In the genomic region with DNA sequence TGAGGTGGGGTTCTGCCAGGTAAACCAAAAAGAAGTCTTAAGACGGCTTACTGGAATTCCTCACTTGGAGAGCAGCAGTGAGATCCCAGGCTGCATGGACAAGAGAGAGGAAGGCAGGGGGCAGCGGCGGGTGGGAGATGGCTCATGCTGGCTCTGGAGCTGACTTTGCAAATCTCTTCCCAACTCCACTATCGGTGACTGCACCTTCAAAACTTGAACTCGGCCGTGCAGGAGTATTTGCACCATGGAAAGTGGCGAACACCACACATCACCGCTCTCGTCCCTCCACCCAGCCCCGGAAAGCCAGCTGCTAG, we compare ENCODE assay signal across 17 cellular contexts. TPM values are rescaled to one million over a fixed set of nuclear protein-coding genes. Genes with fewer than 3 reads are reported as not detected.
DNase-seq lines count a peak whose midpoint lies in the region; ATAC-seq and TF ChIP-seq lines count a peak whose summit lies in the region.
"Had no signal": no experiment of that assay in that cellular context is flagged by ENCODE, and none has a peak within 500 bp of the region (broad histone marks: within the 10 kb centered on the region; RNA-seq: fewer than 3 reads in every experiment).

No MANE protein-coding gene starts in this region.

- H3K9ac ChIP-seq in H9 (ENCODE audit: extremely low read depth, insufficient read length, low read length) = no peak overlapping the region
- H3K9ac ChIP-seq in endodermal cell (ENCODE audit: extremely low read depth, low read length, poor library complexity, severe bottlenecking) = no peak overlapping the region
- no peak overlapping the region for H3K9ac ChIP-seq in neural progenitor cell
- no peak overlapping the region for H3K9ac ChIP-seq in smooth muscle cell (ENCODE audit: low read depth)

- H3K27me3 Mint-ChIP-seq in GM23338 (ENCODE audit: insufficient read depth, low read depth, poor library complexity) (peaks cover 13% of the 10 kb centered on the region), H9 (ENCODE audit: low read depth) (peaks cover 2% of the 10 kb centered on the region; the same call in 1 of the 2 replicates), endodermal cell (ENCODE audit: insufficient read depth) (no peaks in the 10 kb centered on the region), neural progenitor cell (ENCODE audit: insufficient read depth, low read depth) (peaks cover 8% of the 10 kb centered on the region)

- no peak overlapping the region for H4K8ac ChIP-seq in H9 (replicated peaks; ENCODE audit: insufficient read length, low read depth, low read length)

- no peaks in the 10 kb centered on the region for H3K23me2 ChIP-seq in H9 (ENCODE audit: insufficient read length, low read depth, low read length, poor library complexity, severe bottlenecking)

- H3K27me3 ChIP-seq in GM23338 (ENCODE audit: insufficient read depth) (no peaks in the 10 kb centered on the region), H9 (ENCODE audit: insufficient read depth, low read length) (no peaks in the 10 kb centered on the region), endodermal cell (ENCODE audit: control insufficient read depth, insufficient read depth, low read length, poor library complexity, severe bottlenecking) (no peaks in the 10 kb centered on the region), neural progenitor cell (no peaks in the 10 kb centered on the region), smooth muscle cell (ENCODE audit: low read depth) (no peaks in the 10 kb centered on the region)
- H3K27me3 ChIP-seq: BE2C had no signal

- no peak overlapping the region for H4K91ac ChIP-seq in H9 (ENCODE audit: insufficient read length, low read depth, low read length)

- H3K9me3 Mint-ChIP-seq in GM23338 = 0 out of 3 replicates have a peak, but pooled peaks cover 6% of the 10 kb centered on the region
- no peaks in the 10 kb centered on the region; a peak in 2 of 5 replicates for H3K9me3 Mint-ChIP-seq in H9
- no peaks in the 10 kb centered on the region for H3K9me3 Mint-ChIP-seq in endodermal cell
- H3K9me3 Mint-ChIP-seq in neural progenitor cell = peaks cover 2% of the 10 kb centered on the region
- H3K9me3 Mint-ChIP-seq: CD4-positive, CD25-positive, alpha-beta regulatory T cell; CD8-positive, alpha-beta memory T cell; HFFc6; IgD-negative memory B cell had no signal

- H3K27ac Mint-ChIP-seq in GM23338 (peak overlapping the region; percentile 74; the same call in 1 of the 2 replicates), H9 (no peak overlapping the region), endodermal cell (no peak overlapping the region), neural progenitor cell (no peak overlapping the region)
- H3K27ac Mint-ChIP-seq: CD8-positive, alpha-beta memory T cell; IgD-negative memory B cell had no signal

- H3K23ac ChIP-seq in H9 (ENCODE audit: insufficient read length, low read depth, low read length) = no peak overlapping the region

- H3K36me3 Mint-ChIP-seq in GM23338 (ENCODE audit: low read depth) (no peaks in the 10 kb centered on the region), H9 (ENCODE audit: insufficient read depth in 1 of 3, low read depth in 3 of 3) (no peaks in the 10 kb centered on the region; a peak in 1 of 7 replicates), endodermal cell (ENCODE audit: low read depth) (no peaks in the 10 kb centered on the region), neural progenitor cell (no peaks in the 10 kb centered on the region)
- H3K36me3 Mint-ChIP-seq: CD4-positive, CD25-positive, alpha-beta regulatory T cell; CD8-positive, alpha-beta memory T cell; IgD-negative memory B cell had no signal

- H3K4me1 Mint-ChIP-seq in GM23338 = peaks cover 11% of the 10 kb centered on the region
- H3K4me1 Mint-ChIP-seq in H9 = peaks cover 12 to 18% of the 10 kb centered on the region in 2 experiments
- H3K4me1 Mint-ChIP-seq in endodermal cell = peaks cover 7% of the 10 kb centered on the region
- H3K4me1 Mint-ChIP-seq in neural progenitor cell = peaks cover 7% of the 10 kb centered on the region
- H3K4me1 Mint-ChIP-seq: CD8-positive, alpha-beta memory T cell had no signal

- H3K4me2 ChIP-seq in GM23338 (no peak overlapping the region), H9 (ENCODE audit: insufficient read depth, insufficient read length, low read length) (no peak overlapping the region), neural progenitor cell (no peak overlapping the region), smooth muscle cell (no peak overlapping the region)

- H3K4me3 ChIP-seq in GM23338 = no peak overlapping the region
- no peak overlapping the region for H3K4me3 ChIP-seq in endodermal cell (ENCODE audit: low read length)
- no peak overlapping the region for H3K4me3 ChIP-seq in neural progenitor cell
- H3K4me3 ChIP-seq in smooth muscle cell = no peak overlapping the region

- H3K4me3 Mint-ChIP-seq in GM23338 = no peak overlapping the region
- H3K4me3 Mint-ChIP-seq in H9 = no peak overlapping the region
- H3K4me3 Mint-ChIP-seq in endodermal cell = no peak overlapping the region
- H3K4me3 Mint-ChIP-seq in neural progenitor cell = no peak overlapping the region
- H3K4me3 Mint-ChIP-seq: CD4-positive, CD25-positive, alpha-beta regulatory T cell; CD8-positive, alpha-beta memory T cell; IgD-negative memory B cell had no signal

- H2BK15ac ChIP-seq in H9 (ENCODE audit: low read depth, low read length) = no peak overlapping the region

- H3K79me2 ChIP-seq in GM23338 (replicated peaks; ENCODE audit: insufficient read depth) (no peaks in the 10 kb centered on the region), H9 (ENCODE audit: insufficient read depth, low read length) (no peaks in the 10 kb centered on the region), neural progenitor cell (ENCODE audit: low read depth) (no peaks in the 10 kb centered on the region), smooth muscle cell (ENCODE audit: low read depth) (no peaks in the 10 kb centered on the region)

- TF ChIP-seq CTCF in GM23338 (conservative IDR thresholded peaks at IDR 0.05; ENCODE audit: low read depth in 2 of 2) (peak in 1 of 2 experiments; percentile 54; a peak in 2 of 4 replicates), H9 (conservative IDR thresholded peaks at IDR 0.05) (peak; percentile 40; the same call in 2 of the 3 replicates), endodermal cell (conservative IDR thresholded peaks at IDR 0.05) (peak; percentile 57), neural progenitor cell (IDR thresholded peaks at IDR 0.05) (peak; percentile 7), smooth muscle cell (IDR thresholded peaks at IDR 0.05; ENCODE audit: borderline replicate concordance, insufficient read depth, poor library complexity, severe bottlenecking) (no peak)

- H3K9me3 ChIP-seq in H9 (ENCODE audit: control insufficient read depth, low read depth, low read length) (no peaks in the 10 kb centered on the region), endodermal cell (ENCODE audit: control insufficient read depth, low read length) (no peaks in the 10 kb centered on the region), neural progenitor cell (ENCODE audit: low read depth) (no peaks in the 10 kb centered on the region), smooth muscle cell (replicated peaks; ENCODE audit: low read depth) (no peaks in the 10 kb centered on the region)
- H3K9me3 ChIP-seq: BE2C had no signal

- H3K36me3 ChIP-seq in GM23338 (ENCODE audit: insufficient read depth) (no peaks in the 10 kb centered on the region), endodermal cell (ENCODE audit: control insufficient read depth, insufficient read depth, low read length) (no peaks in the 10 kb centered on the region), neural progenitor cell (no peaks in the 10 kb centered on the region), smooth muscle cell (ENCODE audit: low read depth) (no peaks in the 10 kb centered on the region)
- H3K36me3 ChIP-seq: BE2C had no signal

- 0 out of 2 replicates have a peak, but pooled peaks cover 6% of the 10 kb centered on the region for H3F3A ChIP-seq in GM23338 (replicated peaks; ENCODE audit: low read depth)
- no peaks in the 10 kb centered on the region for H3F3A ChIP-seq in neural progenitor cell (ENCODE audit: low read depth)
- H3F3A ChIP-seq in smooth muscle cell (ENCODE audit: low read depth) = no peaks in the 10 kb centered on the region

- H2BK120ac ChIP-seq in H9 (ENCODE audit: low read depth, low read length, poor library complexity, severe bottlenecking) = no peak overlapping the region

- H4K5ac ChIP-seq in H9 (ENCODE audit: insufficient read length, low read depth, low read length) = no peak overlapping the region

- H3K4me1 ChIP-seq in GM23338 (ENCODE audit: insufficient read depth) (no peaks in the 10 kb centered on the region), H9 (ENCODE audit: insufficient read depth, low read length) (no peaks in the 10 kb centered on the region), endodermal cell (ENCODE audit: control insufficient read depth, insufficient read depth, low read length) (no peaks in the 10 kb centered on the region), neural progenitor cell (peaks cover 7% of the 10 kb centered on the region), smooth muscle cell (ENCODE audit: low read depth) (no peaks in the 10 kb centered on the region)

- H3T11ph ChIP-seq in H9 (ENCODE audit: low read length) = no peak overlapping the region

- H2AFZ ChIP-seq in GM23338 (no peak overlapping the region), H9 (ENCODE audit: low read length) (no peak overlapping the region), neural progenitor cell (replicated peaks) (no peak overlapping the region), smooth muscle cell (ENCODE audit: low read depth) (no peak overlapping the region)

- no peak overlapping the region for H3K14ac ChIP-seq in H9 (ENCODE audit: insufficient read depth, low read length)

- H3K56ac ChIP-seq in H9 (ENCODE audit: insufficient read length, low read depth, low read length) = no peak overlapping the region

- H3K27ac ChIP-seq in GM23338 (ENCODE audit: low read depth) (no peak overlapping the region), H9 (ENCODE audit: insufficient read length, low read depth, low read length) (no peak overlapping the region), endodermal cell (ENCODE audit: low read depth, low read length) (no peak overlapping the region), neural progenitor cell (no peak overlapping the region), smooth muscle cell (ENCODE audit: low read depth) (no peak overlapping the region)

- DNase-seq in GM23338 (ENCODE audit: low spot score) (peak; percentile 51), H9 (peak; percentile 56), endodermal cell (peak; percentile 84), neural progenitor cell (ENCODE audit: low spot score) (peak; percentile 42), smooth muscle cell (lab: John Stamatoyannopoulos, UW; ENCODE audit: unreplicated experiment) (no peak)
- DNase-seq: ACHN; BE2C; CD4-positive, CD25-positive, alpha-beta regulatory T cell; CD8-positive, alpha-beta memory T cell; COR-L47; DMS79 treated with DMSO at 0.1 percent for 48 hours; GF-D8; HFFc6; KG1 had no signal

- H2BK20ac ChIP-seq in H9 (ENCODE audit: low read depth, low read length, poor library complexity, severe bottlenecking) = no peak overlapping the region

- no peak overlapping the region for H2AK5ac ChIP-seq in H9 (ENCODE audit: insufficient read length, low read length)

- no peak overlapping the region for H3K4ac ChIP-seq in H9 (ENCODE audit: low read depth, low read length)

- H3K79me1 ChIP-seq in H9 (ENCODE audit: insufficient read depth, low read depth, low read length, poor library complexity, severe bottlenecking) = no peaks in the 10 kb centered on the region

- H2BK5ac ChIP-seq in H9 (ENCODE audit: insufficient read length, low read length) = no peak overlapping the region

- H3K9me2 ChIP-seq in GM23338 (ENCODE audit: insufficient read depth) = no peaks in the 10 kb centered on the region

- WGBS in H9 (ENCODE audit: extremely low coverage, insufficient read length, low lambda C conversion rate) = no CpG with 5 or more reads among the region's 10 CpGs
- 81% methylated on average over 10 of the region's 10 CpGs; no CpG with 5 or more reads in 1 of the 2 experiments for WGBS in endodermal cell (ENCODE audit: insufficient coverage in 1 of 2, insufficient read length in 1 of 2), 2 experiments
- 83% methylated on average over 10 of the region's 10 CpGs for WGBS in smooth muscle cell (ENCODE audit: low lambda C conversion rate)

- H3K18ac ChIP-seq in H9 (ENCODE audit: insufficient read length, low read depth, low read length) = no peak overlapping the region

- H4K20me1 ChIP-seq in GM23338 (replicated peaks; ENCODE audit: insufficient read depth) (no peaks in the 10 kb centered on the region), H9 (ENCODE audit: control insufficient read depth, insufficient read depth, insufficient read length) (peaks cover 3% of the 10 kb centered on the region), neural progenitor cell (ENCODE audit: low read depth) (no peaks in the 10 kb centered on the region), smooth muscle cell (ENCODE audit: low read depth) (no peaks in the 10 kb centered on the region)

- no peak overlapping the region for H2BK12ac ChIP-seq in H9 (ENCODE audit: insufficient read length, low read depth, low read length)

- peak; percentile 55 for ATAC-seq in GM23338
- ATAC-seq in HG03354 (IDR thresholded peaks at IDR 0.05; ENCODE audit: poor library complexity, severe bottlenecking, unreplicated experiment) = no peak
- ATAC-seq: HCT116 had no signal

RNA-seq across cellular contexts. Expression of gene CA5A, which starts 16.7 kb away (rescaled TPM):
- total RNA-seq in GM23338 (2014; rRNA removed; shearing (Covaris generic)) = not detected in 2 replicates
- polyA plus RNA-seq in GM23338 (2016; fragmentation: Nextera tagmentation; extraction: Ambion mirVana) (not detected in 2 replicates), smooth muscle cell (not detected in 2 replicates)
- total RNA-seq in H9 (2021) (not detected in 2 replicates), endodermal cell (not detected), neural progenitor cell (ENCODE audit: low replicate concordance) (not detected in 2 replicates), smooth muscle cell (not detected in 2 replicates)
- polyA plus RNA-seq in endodermal cell (2013, experiment 1 of 2) = not detected
- not detected for polyA plus RNA-seq in endodermal cell (2013, experiment 2 of 2)
- total RNA-seq: CD4-positive, CD25-positive, alpha-beta regulatory T cell; CD8-positive, alpha-beta memory T cell; HFFc6 had no signal
- polyA plus RNA-seq: CD4-positive, CD25-positive, alpha-beta regulatory T cell; CD8-positive, alpha-beta memory T cell; IgD-negative memory B cell had no signal

RNA-seq across cellular contexts. Expression of gene BANP, which starts 31.6 kb away (rescaled TPM):
- 30.0 and 48.0 TPM in 2 replicates for total RNA-seq in GM23338 (2014; rRNA removed; shearing (Covaris generic))
- polyA plus RNA-seq in GM23338 (2016; fragmentation: Nextera tagmentation; extraction: Ambion mirVana) (22.3 and 22.6 TPM in 2 replicates), smooth muscle cell (11.5 and 19.5 TPM in 2 replicates)
- total RNA-seq in H9 (2021) (24.3 and 24.9 TPM in 2 replicates), endodermal cell (10 to 100 TPM; 39.5 to 45.5 TPM), neural progenitor cell (ENCODE audit: low replicate concordance) (29.0 and 30.4 TPM in 2 replicates), smooth muscle cell (19.5 and 19.9 TPM in 2 replicates)
- polyA plus RNA-seq in endodermal cell (2013, experiment 1 of 2) = 23.8 TPM
- 20.0 TPM for polyA plus RNA-seq in endodermal cell (2013, experiment 2 of 2)

RNA-seq across cellular contexts. Expression of gene SLC7A5, which starts 50.3 kb away (rescaled TPM):
- total RNA-seq in GM23338 (2014; rRNA removed; shearing (Covaris generic)) = 328 and 386 TPM in 2 replicates
- polyA plus RNA-seq in GM23338 (2016; fragmentation: Nextera tagmentation; extraction: Ambion mirVana) = 107 and 109 TPM in 2 replicates
- total RNA-seq in H9 (2021) = 217 TPM in 2 replicates
- 100 to 1,000 TPM; 374 to 588 TPM for total RNA-seq in endodermal cell
- 144 TPM for polyA plus RNA-seq in endodermal cell (2013, experiment 1 of 2)
- 134 TPM for polyA plus RNA-seq in endodermal cell (2013, experiment 2 of 2)
- 2.8 and 8.8 TPM in 2 replicates for total RNA-seq in neural progenitor cell (ENCODE audit: low replicate concordance)
- total RNA-seq in smooth muscle cell = 40.5 and 51.3 TPM in 2 replicates
- polyA plus RNA-seq in smooth muscle cell = 58.8 and 153 TPM in 2 replicates
